Comparison of ENCODE assay signal across 27 cellular contexts in genomic region chr1:35691080-35691479, GRCh38. TPM values are rescaled to one million over a fixed set of nuclear protein-coding genes. Genes with fewer than 3 reads are reported as not detected.
DNase-seq lines count a peak whose midpoint lies in the region; ATAC-seq and TF ChIP-seq lines count a peak whose summit lies in the region.
"Had no signal": no experiment of that assay in that cellular context is flagged by ENCODE, and none has a peak within 500 bp of the region (broad histone marks: within the 10 kb centered on the region; RNA-seq: fewer than 3 reads in every experiment).

No MANE protein-coding gene starts in this region.

- TF ChIP-seq CTCF in HEK293 (tag by site-specific recombination; IDR thresholded peaks at IDR 0.05) (no peak), neural progenitor cell (IDR thresholded peaks at IDR 0.05) (no peak)

- no peak for ATAC-seq in GM19351 (IDR thresholded peaks at IDR 0.05; ENCODE audit: unreplicated experiment)
- ATAC-seq in GM21360 (IDR thresholded peaks at IDR 0.05; ENCODE audit: unreplicated experiment) = no peak
- ATAC-seq: activated CD4-positive, CD25-positive, alpha-beta regulatory T cell treated with anti-CD3 and anti-CD28 coated beads, Interleukin-2, amount 50 U/mL, for 24 hours; body of pancreas; CD8-positive, alpha-beta T cell; gastrocnemius medialis; left cardiac atrium had no signal

- H3K9ac ChIP-seq in neural progenitor cell = no peak overlapping the region

- no peaks in the 10 kb centered on the region for H3K36me3 Mint-ChIP-seq in neural progenitor cell
- H3K36me3 Mint-ChIP-seq: CD8-positive, alpha-beta T cell; memory B cell had no signal

- no peak overlapping the region for H3K27ac Mint-ChIP-seq in neural progenitor cell
- H3K27ac Mint-ChIP-seq: activated CD4-positive, alpha-beta memory T cell treated with anti-CD3 and anti-CD28 coated beads, Interleukin-2, amount 10 ng/mL, durations not matched to agents 7 days and 5 days; CD8-positive, alpha-beta T cell; memory B cell; stimulated activated naive CD8-positive, alpha-beta T cell treated with anti-CD3 and anti-CD28 coated beads, Interleukin-15, Interleukin-2, amounts not matched to agents 100 ng/mL and 50 ng/mL, for 24 hours had no signal

- H2AFZ ChIP-seq in neural progenitor cell (replicated peaks) = no peak overlapping the region

- no peaks in the 10 kb centered on the region; a peak in 1 of 3 replicates for H3K36me3 ChIP-seq in HEK293 (ENCODE audit: control insufficient read depth in 2 of 2, insufficient read depth in 1 of 2, low read length in 2 of 2)
- H3K36me3 ChIP-seq in SJCRH30 = no peaks in the 10 kb centered on the region
- no peaks in the 10 kb centered on the region for H3K36me3 ChIP-seq in neural progenitor cell
- H3K36me3 ChIP-seq: esophagus squamous epithelium, gastrocnemius medialis, tibial nerve had no signal

- H3K4me3 ChIP-seq in HEK293 (ENCODE audit: low read depth, low read length) (no peak overlapping the region), SJCRH30 (no peak overlapping the region), neural progenitor cell (peak overlapping the region; percentile 10)
- H3K4me3 ChIP-seq: body of pancreas, esophagus squamous epithelium, gastrocnemius medialis, tibial nerve had no signal

- H3K27me3 ChIP-seq in SJCRH30 (no peaks in the 10 kb centered on the region), neural progenitor cell (no peaks in the 10 kb centered on the region)
- H3K27me3 ChIP-seq: body of pancreas had no signal

- peaks cover 13% of the 10 kb centered on the region for H3K27me3 Mint-ChIP-seq in neural progenitor cell (ENCODE audit: insufficient read depth, low read depth)

- H3F3A ChIP-seq in neural progenitor cell (ENCODE audit: low read depth) = peaks cover 9% of the 10 kb centered on the region

- no peaks in the 10 kb centered on the region for H3K9me3 Mint-ChIP-seq in neural progenitor cell
- H3K9me3 Mint-ChIP-seq: activated CD4-positive, alpha-beta memory T cell treated with anti-CD3 and anti-CD28 coated beads, Interleukin-2, amount 10 ng/mL, durations not matched to agents 7 days and 5 days; CD8-positive, alpha-beta T cell; memory B cell; stimulated activated naive CD8-positive, alpha-beta T cell treated with anti-CD3 and anti-CD28 coated beads, Interleukin-15, Interleukin-2, amounts not matched to agents 100 ng/mL and 50 ng/mL, for 24 hours had no signal

- peak overlapping the region; percentile 68 for H3K4me2 ChIP-seq in neural progenitor cell

- H3K79me2 ChIP-seq in neural progenitor cell (ENCODE audit: low read depth) = no peaks in the 10 kb centered on the region

- H3K4me1 ChIP-seq in HEK293 (ENCODE audit: control insufficient read depth, insufficient read depth, low read length) (no peaks in the 10 kb centered on the region), SJCRH30 (peaks cover 30% of the 10 kb centered on the region), neural progenitor cell (peaks cover 20% of the 10 kb centered on the region)
- H3K4me1 ChIP-seq: body of pancreas, esophagus squamous epithelium, gastrocnemius medialis, tibial nerve had no signal

- H3K9me3 ChIP-seq in HEK293 (ENCODE audit: control insufficient read depth, insufficient read depth, low read depth, low read length) (no peaks in the 10 kb centered on the region), SJCRH30 (replicated peaks) (no peaks in the 10 kb centered on the region), neural progenitor cell (ENCODE audit: low read depth) (no peaks in the 10 kb centered on the region)
- H3K9me3 ChIP-seq: body of pancreas, esophagus squamous epithelium, gastrocnemius medialis, tibial nerve had no signal

- H3K27ac ChIP-seq in HEK293 (ENCODE audit: extremely low read depth, low read depth, low read length) (no peak overlapping the region), SJCRH30 (no peak overlapping the region), neural progenitor cell (no peak overlapping the region)
- H3K27ac ChIP-seq: body of pancreas, esophagus squamous epithelium, gastrocnemius medialis, tibial nerve had no signal

- H3K4me1 Mint-ChIP-seq in neural progenitor cell = peaks cover 22% of the 10 kb centered on the region
- H3K4me1 Mint-ChIP-seq: activated CD4-positive, alpha-beta memory T cell treated with anti-CD3 and anti-CD28 coated beads, Interleukin-2, amount 10 ng/mL, durations not matched to agents 7 days and 5 days; memory B cell had no signal

- CTCF ChIA-PET in HEK293 (lab: Yijun Ruan, JAX) = interaction anchor here (0.7 to 1.1 kb wide), 4 partner anchors 20 to 358 kb away, joined by 3 to 4 read pairs (median 3); no protein-coding TSS in a partner anchor

- H3K4me3 Mint-ChIP-seq in neural progenitor cell = peak overlapping the region; percentile 58
- H3K4me3 Mint-ChIP-seq: activated CD4-positive, alpha-beta memory T cell treated with anti-CD3 and anti-CD28 coated beads, Interleukin-2, amount 10 ng/mL, durations not matched to agents 7 days and 5 days; CD8-positive, alpha-beta T cell; memory B cell; stimulated activated naive CD8-positive, alpha-beta T cell treated with anti-CD3 and anti-CD28 coated beads, Interleukin-15, Interleukin-2, amounts not matched to agents 100 ng/mL and 50 ng/mL, for 24 hours had no signal

- no peaks in the 10 kb centered on the region for H4K20me1 ChIP-seq in neural progenitor cell (ENCODE audit: low read depth)

- peak; percentile 52 to 76 for DNase-seq in NCI-H2081 (lab: John Stamatoyannopoulos, UW)
- peak; percentile 69 to 81 for DNase-seq in SJCRH30
- DNase-seq in neural progenitor cell (ENCODE audit: low spot score) = peak; percentile 68
- DNase-seq in GM19238 (ENCODE audit: insufficient read length, low spot score) = no peak
- DNase-seq in COLO668 (lab: John Stamatoyannopoulos, UW; ENCODE audit: unreplicated experiment) = no peak
- DNase-seq: activated CD4-positive, alpha-beta memory T cell treated with anti-CD3 and anti-CD28 coated beads, Interleukin-2, amount 10 ng/mL, durations not matched to agents 7 days and 5 days; activated gamma-delta T cell; activated T-cell treated with anti-CD3 and anti-CD28 coated beads for 4 hours; body of pancreas; CD8-positive, alpha-beta T cell; DND-41; effector memory CD4-positive, alpha-beta T cell; esophagus squamous epithelium; gastrocnemius medialis; GOT3; IMR-90; left cardiac atrium; NCI-H187; NCI-H524 treated with DMSO at 0.1 percent for 48 hours; stimulated activated CD4-positive, alpha-beta T cell treated with anti-CD3 and anti-CD28 coated beads, Interleukin-4, amount 100 ng/mL, for 24 hours had no signal

- POLR2A ChIA-PET in HEK293 (lab: Yijun Ruan, JAX) = no interaction called here

TF ChIP-seq in HEK293, 187 proteins besides CTCF, POLR2A, EP300 and RAD21 (continues in another document):
- TF ChIP-seq ZNF776 (tag by site-specific recombination; IDR thresholded peaks at IDR 0.05; ENCODE audit: borderline replicate concordance) = no peak
- TF ChIP-seq ZSCAN23 (tag by site-specific recombination; IDR thresholded peaks at IDR 0.05) = no peak
- peak; percentile 96 for TF ChIP-seq ZNF423 (tag by site-specific recombination; IDR thresholded peaks at IDR 0.05)
- TF ChIP-seq OSR2 (tag by site-specific recombination; IDR thresholded peaks at IDR 0.05) = peak; percentile 68; the same call in 1 of the 2 replicates
- TF ChIP-seq ZNF169 (tag by site-specific recombination; IDR thresholded peaks at IDR 0.05) = no peak
- no peak for TF ChIP-seq SCRT1 (tag by site-specific recombination; IDR thresholded peaks at IDR 0.05; ENCODE audit: borderline replicate concordance)
- no peak for TF ChIP-seq PATZ1 (tag by site-specific recombination; IDR thresholded peaks at IDR 0.05)
- TF ChIP-seq ZNF624 (tag by site-specific recombination; IDR thresholded peaks at IDR 0.05) = no peak
- TF ChIP-seq ZNF292 (tag by site-specific recombination; IDR thresholded peaks at IDR 0.05; ENCODE audit: borderline replicate concordance, low read depth) = no peak
- peak; percentile 77 for TF ChIP-seq GLIS1 (tag by site-specific recombination; IDR thresholded peaks at IDR 0.05)
- peak; percentile 97 for TF ChIP-seq ZIC2 (tag by site-specific recombination; IDR thresholded peaks at IDR 0.05)
- TF ChIP-seq ZNF596 (tag by site-specific recombination; IDR thresholded peaks at IDR 0.05) = peak; percentile 69; the same call in 1 of the 2 replicates
- TF ChIP-seq ZNF248 (tag by site-specific recombination; IDR thresholded peaks at IDR 0.05) = no peak
- TF ChIP-seq EGR2 (tag by site-specific recombination; IDR thresholded peaks at IDR 0.05; ENCODE audit: low read depth) = peak; percentile 98
- no peak for TF ChIP-seq OVOL3 (tag by site-specific recombination; IDR thresholded peaks at IDR 0.05)
- TF ChIP-seq ZBTB20 (tag by site-specific recombination; IDR thresholded peaks at IDR 0.05) = no peak
- TF ChIP-seq ZNF10 (tag by site-specific recombination; IDR thresholded peaks at IDR 0.05) = no peak
- TF ChIP-seq ZNF133 (tag by site-specific recombination; IDR thresholded peaks at IDR 0.05) = no peak
- no peak for TF ChIP-seq MEIS1 (CRISPR knock-in tag; IDR thresholded peaks at IDR 0.05; ENCODE audit: borderline replicate concordance)

RNA-seq across cellular contexts. Expression of gene C1orf216, which starts 27.6 kb away (rescaled TPM):
- total RNA-seq in SJCRH30 (2014; rRNA removed; shearing (Covaris generic)) = 9.7 and 12.5 TPM in 2 replicates
- total RNA-seq in neural progenitor cell (ENCODE audit: low replicate concordance) = 4.4 and 8.0 TPM in 2 replicates

RNA-seq across cellular contexts. Expression of gene PSMB2, which starts 49.8 kb away (rescaled TPM):
- total RNA-seq in SJCRH30 (2014; rRNA removed; shearing (Covaris generic)) = 139 and 150 TPM in 2 replicates
- 29.7 and 33.2 TPM in 2 replicates for total RNA-seq in neural progenitor cell (ENCODE audit: low replicate concordance)

Comparison
In these comparisons a context has a peak if more than half of its experiments do, and no peak if none do; other contexts are left out.
1. DNase-seq: peak in NCI-H2081 (2 of 2), SJCRH30 (2 of 2) and neural progenitor cell (single experiment); none in GM19238 (single experiment) and COLO668 (single experiment).